8 cellular contexts compared by ENCODE assay signal in genomic region chr1:159780583-159781582, GRCh38. TPM values are rescaled to one million over a fixed set of nuclear protein-coding genes. Genes with fewer than 3 reads are reported as not detected.
DNase-seq lines count a peak whose midpoint lies in the region; ATAC-seq, FAIRE-seq and TF ChIP-seq lines count a peak whose summit lies in the region.

Gene DUSP23, plus strand, starts transcription at chr1:159780962. Its CDS starts 139 bp downstream, at chr1:159781101.

- H3K9me3 Mint-ChIP-seq in activated T-helper 17 cell treated with anti-CD3 and anti-CD28 coated beads, Interleukin-2, amount 50 U/mL, for 72 hours, result no peaks in the 10 kb centered on the region
- H3K9me3 Mint-ChIP-seq in naive thymus-derived CD4-positive, alpha-beta T cell, result no peaks in the 10 kb centered on the region
- peaks cover 0 to 1% of the 10 kb centered on the region in 2 donors for H3K9me3 Mint-ChIP-seq in stimulated activated naive B cell treated with anti-CD40 and anti-IgM and Interleukin-4, amounts not matched to agents 10 μg/mL and 1 μg/mL and 100 μg/mL, for 72 hours

- peak within 1 kb of the TSS; percentile 74 for H3K4me2 ChIP-seq in KMS-11

- H4K20me1 ChIP-seq in KMS-11 (ENCODE audit: insufficient read depth), result no peaks in the 10 kb centered on the region

- DNase-seq in DMS79 treated with DMSO at 0.1 percent for 48 hours (lab: John Stamatoyannopoulos, UW), result peak; percentile 95
- peak; percentile 94 for DNase-seq in RCC 7860 (ENCODE audit: low spot score)
- peak; percentile 98 for DNase-seq in fibroblast of gingiva (ENCODE audit: low read depth)
- peak; percentile 88 to 96 (median 96) for DNase-seq in naive thymus-derived CD4-positive, alpha-beta T cell
- DNase-seq in stimulated activated naive B cell treated with anti-CD40 and anti-IgM and Interleukin-4, amounts not matched to agents 10 μg/mL and 1 μg/mL and 100 μg/mL, for 72 hours, result peak; percentile 95

- H3K4me1 Mint-ChIP-seq in activated T-helper 17 cell treated with anti-CD3 and anti-CD28 coated beads, Interleukin-2, amount 50 U/mL, for 72 hours, result peaks cover 3% of the 10 kb centered on the region
- peaks cover 9 to 33% (median 28%) of the 10 kb centered on the region in 7 donors for H3K4me1 Mint-ChIP-seq in naive thymus-derived CD4-positive, alpha-beta T cell
- peaks cover 4 to 21% of the 10 kb centered on the region in 2 donors for H3K4me1 Mint-ChIP-seq in stimulated activated naive B cell treated with anti-CD40 and anti-IgM and Interleukin-4, amounts not matched to agents 10 μg/mL and 1 μg/mL and 100 μg/mL, for 72 hours

- intact Hi-C loops in naive thymus-derived CD4-positive, alpha-beta T cell (cut with micrococcal nuclease), result loop anchor here (1.0 to 5.0 kb wide), 16 partner anchors 9 to 482 kb away; partner anchors contain the start of genes DCAF8 (in 2 of the 2), PIGM (in 2 of the 2), IGSF8 (in 1 of the 2) and IGSF9 (in 1 of the 2)

- ATAC-seq in GM21723 (IDR thresholded peaks at IDR 0.05; ENCODE audit: unreplicated experiment), result peak; percentile 99
- peak; percentile 98 for ATAC-seq in activated T-helper 17 cell treated with anti-CD3 and anti-CD28 coated beads, Interleukin-2, amount 50 U/mL, for 72 hours (replicated peaks)
- ATAC-seq in naive thymus-derived CD4-positive, alpha-beta T cell, result peak; percentile 97
- peak; percentile 98 to 99 for ATAC-seq in stimulated activated naive B cell treated with anti-CD40 and anti-IgM and Interleukin-4, amounts not matched to agents 10 μg/mL and 1 μg/mL and 100 μg/mL, for 72 hours (replicated peaks)

- POLR2A ChIA-PET in naive thymus-derived CD4-positive, alpha-beta T cell (lab: Charles Lee), result interaction anchor here (1.0 kb wide), 2 partner anchors 143 to 251 kb away, joined by 3 to 4 read pairs; partner anchors contain the start of gene PIGM

- CTCF ChIA-PET in naive thymus-derived CD4-positive, alpha-beta T cell (lab: Charles Lee), result interaction anchor here (0.7 to 1.7 kb wide), 7 partner anchors 9 to 113 kb away, joined by 3 to 8 read pairs (median 6); no protein-coding TSS in a partner anchor

- H3K36me3 Mint-ChIP-seq in activated T-helper 17 cell treated with anti-CD3 and anti-CD28 coated beads, Interleukin-2, amount 50 U/mL, for 72 hours (ENCODE audit: low read depth), result no peaks in the 10 kb centered on the region
- H3K36me3 Mint-ChIP-seq in naive thymus-derived CD4-positive, alpha-beta T cell, result no peaks in the 10 kb centered on the region
- H3K36me3 Mint-ChIP-seq in stimulated activated naive B cell treated with anti-CD40 and anti-IgM and Interleukin-4, amounts not matched to agents 10 μg/mL and 1 μg/mL and 100 μg/mL, for 72 hours, result peaks cover 0 to 3% of the 10 kb centered on the region in 2 donors

- no peaks in the 10 kb centered on the region for H3K27me3 Mint-ChIP-seq in activated T-helper 17 cell treated with anti-CD3 and anti-CD28 coated beads, Interleukin-2, amount 50 U/mL, for 72 hours
- H3K27me3 Mint-ChIP-seq in naive thymus-derived CD4-positive, alpha-beta T cell, result peaks cover 0 to 11% (median 0%) of the 10 kb centered on the region in 5 donors
- no peaks in the 10 kb centered on the region for H3K27me3 Mint-ChIP-seq in stimulated activated naive B cell treated with anti-CD40 and anti-IgM and Interleukin-4, amounts not matched to agents 10 μg/mL and 1 μg/mL and 100 μg/mL, for 72 hours

- peak; percentile 98 for TF ChIP-seq CTCF in KMS-11 (conservative IDR thresholded peaks at IDR 0.05; ENCODE audit: low read depth, low read length)

- peak; percentile 94 for FAIRE-seq in RCC 7860 (lab: Jason Lieb, UNC)

- H3K27me3 ChIP-seq in KMS-11 (ENCODE audit: insufficient read depth, low read depth), result no peaks in the 10 kb centered on the region
- no peaks in the 10 kb centered on the region for H3K27me3 ChIP-seq in naive thymus-derived CD4-positive, alpha-beta T cell (ENCODE audit: control insufficient read depth in 2 of 2, insufficient read depth in 2 of 2, low read length in 2 of 2)

- no peak within 1 kb of the TSS for H3K27ac ChIP-seq in KMS-11
- peak within 1 kb of the TSS; percentile 66 for H3K27ac ChIP-seq in naive thymus-derived CD4-positive, alpha-beta T cell (ENCODE audit: low read depth, low read length)

- peak within 1 kb of the TSS; percentile 56 for H3K9ac ChIP-seq in KMS-11

- peak within 1 kb of the TSS; percentile 99 for H3K4me3 ChIP-seq in KMS-11 (IDR thresholded peaks at IDR 0.05; ENCODE audit: insufficient read depth, low read depth, low read length)
- H3K4me3 ChIP-seq in naive thymus-derived CD4-positive, alpha-beta T cell (ENCODE audit: low read length), result peak within 1 kb of the TSS; percentile 69

- no peaks in the 10 kb centered on the region for H3K36me3 ChIP-seq in KMS-11 (ENCODE audit: insufficient read depth)
- H3K36me3 ChIP-seq in naive thymus-derived CD4-positive, alpha-beta T cell (ENCODE audit: control insufficient read depth in 2 of 3, insufficient read depth in 3 of 3, low read length in 3 of 3), result no peaks in the 10 kb centered on the region

- peak within 1 kb of the TSS; percentile 80 for H2AFZ ChIP-seq in KMS-11 (ENCODE audit: low read depth)

- peak within 1 kb of the TSS; percentile 79 for H3K4me3 Mint-ChIP-seq in activated T-helper 17 cell treated with anti-CD3 and anti-CD28 coated beads, Interleukin-2, amount 50 U/mL, for 72 hours
- H3K4me3 Mint-ChIP-seq in naive thymus-derived CD4-positive, alpha-beta T cell, result peak within 1 kb of the TSS; percentile 78 to 93 (median 84)
- H3K4me3 Mint-ChIP-seq in stimulated activated naive B cell treated with anti-CD40 and anti-IgM and Interleukin-4, amounts not matched to agents 10 μg/mL and 1 μg/mL and 100 μg/mL, for 72 hours, result peak within 1 kb of the TSS; percentile 86 to 90

- H3K9me3 ChIP-seq in naive thymus-derived CD4-positive, alpha-beta T cell (ENCODE audit: control insufficient read depth in 2 of 3, low read length in 3 of 3), result no peaks in the 10 kb centered on the region

- no peaks in the 10 kb centered on the region for H3K79me2 ChIP-seq in KMS-11 (ENCODE audit: insufficient read depth, low read depth)

- H3K4me1 ChIP-seq in KMS-11 (ENCODE audit: low read depth, poor library complexity, severe bottlenecking), result peaks cover 13% of the 10 kb centered on the region
- peaks cover 6% of the 10 kb centered on the region in 2 donors for H3K4me1 ChIP-seq in naive thymus-derived CD4-positive, alpha-beta T cell (ENCODE audit: control insufficient read depth in 2 of 2, insufficient read depth in 2 of 2, low read length in 2 of 2)

- H3K27ac Mint-ChIP-seq in activated T-helper 17 cell treated with anti-CD3 and anti-CD28 coated beads, Interleukin-2, amount 50 U/mL, for 72 hours, result peak within 1 kb of the TSS; percentile 70
- H3K27ac Mint-ChIP-seq in naive thymus-derived CD4-positive, alpha-beta T cell, result peak within 1 kb of the TSS; percentile 2 to 94 (median 85)
- H3K27ac Mint-ChIP-seq in stimulated activated naive B cell treated with anti-CD40 and anti-IgM and Interleukin-4, amounts not matched to agents 10 μg/mL and 1 μg/mL and 100 μg/mL, for 72 hours, result peak within 1 kb of the TSS; percentile 20

RNA-seq across cellular contexts. Expression of gene DUSP23, which starts in this region (rescaled TPM):
- 10 to 100 TPM; 17.7 to 26.5 TPM for total RNA-seq in activated T-helper 17 cell treated with anti-CD3 and anti-CD28 coated beads, Interleukin-2, amount 50 U/mL, for 72 hours
- 10 to 100 TPM in 4 of 5 experiments, 1 to 10 TPM in 1; 7.4 to 18.9 (median 12.2) TPM for total RNA-seq in naive thymus-derived CD4-positive, alpha-beta T cell
- 10 to 100 TPM; 35.0 to 38.0 TPM for polyA plus RNA-seq in naive thymus-derived CD4-positive, alpha-beta T cell

Comparison
In these comparisons a context has a peak if more than half of its experiments do, and no peak if none do; other contexts are left out.
1. H3K27ac Mint-ChIP-seq: peak in every context shown above with its lines; median percentile 85 in naive thymus-derived CD4-positive, alpha-beta T cell; 70 in activated T-helper 17 cell treated with anti-CD3 and anti-CD28 coated beads, Interleukin-2, amount 50 U/mL, for 72 hours; 20 in stimulated activated naive B cell treated with anti-CD40 and anti-IgM and Interleukin-4, amounts not matched to agents 10 μg/mL and 1 μg/mL and 100 μg/mL, for 72 hours.